Comparison of ENCODE assay signal across 1 cellular context in the genomic region with DNA sequence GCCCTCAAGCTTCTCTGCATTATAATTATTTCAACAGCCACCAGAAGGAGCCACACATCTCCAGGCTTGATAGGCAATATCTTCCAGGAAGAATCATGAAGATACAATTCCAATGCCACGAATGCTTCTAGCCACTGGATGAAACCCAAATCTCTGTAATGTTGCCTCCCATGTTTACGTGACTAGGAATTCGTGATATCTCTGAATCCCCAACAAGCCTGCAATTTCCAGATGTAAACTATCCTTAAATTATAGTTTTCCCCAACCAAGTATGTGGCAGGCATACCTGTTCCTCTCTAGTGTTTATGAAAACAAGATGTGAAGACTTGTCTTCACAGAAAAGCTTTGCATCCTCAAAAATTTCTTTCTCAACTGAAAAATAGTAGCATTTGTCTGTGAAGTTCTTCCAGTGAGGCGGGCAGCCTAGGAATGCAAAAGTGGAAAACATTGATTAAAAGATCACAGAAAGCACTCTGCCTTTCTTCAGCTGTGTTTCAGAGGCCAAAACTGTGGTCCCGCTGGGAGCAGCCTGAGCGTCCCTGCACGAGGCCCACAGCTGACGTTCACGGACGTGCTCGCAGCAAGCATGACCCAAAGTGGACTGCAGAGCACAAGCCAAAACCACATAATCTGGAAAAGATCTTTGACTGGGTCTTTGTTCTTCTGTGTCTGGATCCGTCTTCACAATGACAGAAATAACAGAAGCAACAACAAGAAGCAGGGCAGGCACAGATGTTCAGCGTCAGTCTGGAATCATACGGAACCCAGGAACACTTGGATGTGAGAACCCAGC.
TF ChIP-seq lines count a peak whose summit lies in the region.

No MANE protein-coding gene starts in this region.

TF ChIP-seq in WTC11, 78 proteins besides CTCF, POLR2A, EP300 and RAD21 (continued from another document):
- TF ChIP-seq, protein P1, sequence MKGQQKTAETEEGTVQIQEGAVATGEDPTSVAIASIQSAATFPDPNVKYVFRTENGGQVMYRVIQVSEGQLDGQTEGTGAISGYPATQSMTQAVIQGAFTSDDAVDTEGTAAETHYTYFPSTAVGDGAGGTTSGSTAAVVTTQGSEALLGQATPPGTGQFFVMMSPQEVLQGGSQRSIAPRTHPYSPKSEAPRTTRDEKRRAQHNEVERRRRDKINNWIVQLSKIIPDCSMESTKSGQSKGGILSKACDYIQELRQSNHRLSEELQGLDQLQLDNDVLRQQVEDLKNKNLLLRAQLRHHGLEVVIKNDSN (CRISPR knock-in tag; IDR thresholded peaks at IDR 0.05): no peak
- TF ChIP-seq ZNF263 (CRISPR knock-in tag; IDR thresholded peaks at IDR 0.05; ENCODE audit: low read depth) (no peak), NFATC4 (CRISPR knock-in tag; IDR thresholded peaks at IDR 0.05) (no peak)
- TF ChIP-seq, protein P2, sequence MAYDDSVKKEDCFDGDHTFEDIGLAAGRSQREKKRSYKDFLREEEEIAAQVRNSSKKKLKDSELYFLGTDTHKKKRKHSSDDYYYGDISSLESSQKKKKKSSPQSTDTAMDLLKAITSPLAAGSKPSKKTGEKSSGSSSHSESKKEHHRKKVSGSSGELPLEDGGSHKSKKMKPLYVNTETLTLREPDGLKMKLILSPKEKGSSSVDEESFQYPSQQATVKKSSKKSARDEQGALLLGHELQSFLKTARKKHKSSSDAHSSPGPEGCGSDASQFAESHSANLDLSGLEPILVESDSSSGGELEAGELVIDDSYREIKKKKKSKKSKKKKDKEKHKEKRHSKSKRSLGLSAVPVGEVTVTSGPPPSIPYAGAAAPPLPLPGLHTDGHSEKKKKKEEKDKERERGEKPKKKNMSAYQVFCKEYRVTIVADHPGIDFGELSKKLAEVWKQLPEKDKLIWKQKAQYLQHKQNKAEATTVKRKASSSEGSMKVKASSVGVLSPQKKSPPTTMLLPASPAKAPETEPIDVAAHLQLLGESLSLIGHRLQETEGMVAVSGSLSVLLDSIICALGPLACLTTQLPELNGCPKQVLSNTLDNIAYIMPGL (CRISPR knock-in tag; IDR thresholded peaks at IDR 0.05): no peak
TF ChIP-seq in WTC11: peak in this region for 0.
